In the genomic region with DNA sequence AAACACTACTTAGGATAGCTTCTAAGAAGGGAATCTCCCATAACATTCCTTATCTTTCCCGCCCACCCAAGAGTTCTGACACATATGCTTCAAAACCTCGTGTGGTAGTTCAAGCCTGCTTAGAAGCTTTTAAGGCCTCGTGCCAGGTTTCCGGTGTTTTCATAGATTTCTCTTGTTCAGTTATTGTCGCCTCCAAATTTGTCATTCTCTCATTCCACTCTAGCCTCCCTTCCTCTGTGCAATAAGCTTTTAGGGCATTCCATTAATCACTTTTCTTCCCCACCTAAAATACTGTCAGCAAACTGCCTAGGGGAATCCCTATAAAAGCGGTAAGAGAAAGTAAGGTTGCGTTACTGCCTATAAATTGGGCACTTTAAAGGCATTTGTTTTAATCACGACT, we compare ENCODE assay signal across 10 cellular contexts. TPM values are rescaled to one million over a fixed set of nuclear protein-coding genes. Genes with fewer than 3 reads are reported as not detected.
DNase-seq lines count a peak whose midpoint lies in the region; ATAC-seq and TF ChIP-seq lines count a peak whose summit lies in the region.
"Had no signal": no experiment of that assay in that cellular context is flagged by ENCODE, and none has a peak within 500 bp of the region (broad histone marks: within the 10 kb centered on the region; RNA-seq: fewer than 3 reads in every experiment).

No MANE protein-coding gene starts in this region.

- H3K27ac ChIP-seq in body of pancreas (peak overlapping the region in 3 of 4 donors; percentile 60 to 82 (median 76)), lung (ENCODE audit: low read depth in 1 of 2, low read length in 1 of 2) (peak overlapping the region; percentile 76 to 91)

- H3K9me3 ChIP-seq in HAP-1 (no peaks in the 10 kb centered on the region), body of pancreas (no peaks in the 10 kb centered on the region), lung (ENCODE audit: control insufficient read depth in 2 of 2, insufficient read depth in 1 of 2, low read length in 1 of 2) (no peaks in the 10 kb centered on the region)

- no peaks in the 10 kb centered on the region for H3K36me3 Mint-ChIP-seq in progenitor cell of endocrine pancreas (ENCODE audit: insufficient read depth)

- H3K36me3 ChIP-seq in HAP-1 (replicated peaks), result no peaks in the 10 kb centered on the region
- H3K36me3 ChIP-seq in body of pancreas (replicated peaks in 1 of 2; ENCODE audit: insufficient read depth in 1 of 2, low read depth in 2 of 2), result no peaks in the 10 kb centered on the region
- no peaks in the 10 kb centered on the region for H3K36me3 ChIP-seq in lung (ENCODE audit: control insufficient read depth in 2 of 2, insufficient read depth in 2 of 2, low read length in 2 of 2)

- intact Hi-C loops in body of pancreas (cut with DNase I), result no loop called here

- H3K27ac Mint-ChIP-seq in progenitor cell of endocrine pancreas, result no peak overlapping the region
- H3K27ac Mint-ChIP-seq: activated naive CD4-positive, alpha-beta T cell treated with anti-CD3 and anti-CD28 coated beads, Interleukin-2, amount 50 U/mL, for 24 hours; stimulated activated naive CD8-positive, alpha-beta T cell treated with anti-CD3 and anti-CD28 coated beads, Interleukin-15, amount 100 ng/mL, for 72 hours had no signal

- H3K4me3 ChIP-seq in HAP-1 (peak overlapping the region; percentile 59), body of pancreas (peak overlapping the region; percentile 53 to 68), lung (peak overlapping the region; percentile 86)

- ATAC-seq in body of pancreas (no peak), lung (ENCODE audit: insufficient read depth, low FRiP score) (no peak), GM19035 (IDR thresholded peaks at IDR 0.05; ENCODE audit: unreplicated experiment) (no peak)

- in situ Hi-C loops in ACHN (cut with HindIII; ENCODE audit: low pct_ligation_motif_present, low pct_unique_long_range_greater_than_20kb, low sequenced_read_pairs) (no loop called here), HAP-1 (cut with MboI; ENCODE audit: low sequenced_read_pairs) (no loop called here)

- TF ChIP-seq CTCF in body of pancreas (IDR thresholded peaks at IDR 0.05), result no peak
- no peak for TF ChIP-seq CTCF in lung (IDR thresholded peaks at IDR 0.05; ENCODE audit: control extremely low read depth, extremely low read depth)
- no peak for TF ChIP-seq CTCF in progenitor cell of endocrine pancreas (IDR thresholded peaks at IDR 0.05; ENCODE audit: unreplicated experiment)

- no peaks in the 10 kb centered on the region for H3K27me3 ChIP-seq in HAP-1 (ENCODE audit: low read depth)
- H3K27me3 ChIP-seq in body of pancreas, result no peaks in the 10 kb centered on the region
- no peaks in the 10 kb centered on the region for H3K27me3 ChIP-seq in lung (ENCODE audit: control insufficient read depth, insufficient read depth)

- peaks cover 11% of the 10 kb centered on the region for H3K27me3 Mint-ChIP-seq in progenitor cell of endocrine pancreas
- H3K27me3 Mint-ChIP-seq: activated naive CD4-positive, alpha-beta T cell treated with anti-CD3 and anti-CD28 coated beads, Interleukin-2, amount 50 U/mL, for 24 hours; stimulated activated naive CD8-positive, alpha-beta T cell treated with anti-CD3 and anti-CD28 coated beads, Interleukin-15, amount 100 ng/mL, for 72 hours had no signal

- H3K9me3 Mint-ChIP-seq in progenitor cell of endocrine pancreas (ENCODE audit: low read depth), result peaks cover 9% of the 10 kb centered on the region
- H3K9me3 Mint-ChIP-seq: activated naive CD4-positive, alpha-beta T cell treated with anti-CD3 and anti-CD28 coated beads, Interleukin-2, amount 50 U/mL, for 24 hours had no signal

- H3K4me1 ChIP-seq in HAP-1, result peaks cover 23% of the 10 kb centered on the region
- peaks cover 28% of the 10 kb centered on the region for H3K4me1 ChIP-seq in body of pancreas
- peaks cover 3 to 5% of the 10 kb centered on the region in 2 donors for H3K4me1 ChIP-seq in lung (ENCODE audit: control insufficient read depth in 2 of 2, insufficient read depth in 2 of 2, low read length in 2 of 2)

- H3K4me1 Mint-ChIP-seq in progenitor cell of endocrine pancreas (ENCODE audit: low read depth), result peaks cover 4% of the 10 kb centered on the region

- DNase-seq in ACHN (peak; percentile 48), HAP-1 (ENCODE audit: low spot score in 2 of 2) (no peak), body of pancreas (peak in 3 of 4 donors; percentile 12 to 26 (median 15)), lung (ENCODE audit: low spot score) (no peak), DMS153 treated with DMSO at 0.1 percent for 48 hours (lab: John Stamatoyannopoulos, UW; ENCODE audit: unreplicated experiment) (no peak), NCI-H2196 treated with DMSO at 0.1 percent for 48 hours (lab: John Stamatoyannopoulos, UW; ENCODE audit: unreplicated experiment) (no peak), progenitor cell of endocrine pancreas (ENCODE audit: low spot score, unreplicated experiment) (no peak)

- H3K4me3 Mint-ChIP-seq in progenitor cell of endocrine pancreas (ENCODE audit: low read depth), result no peak overlapping the region
- H3K4me3 Mint-ChIP-seq: activated naive CD4-positive, alpha-beta T cell treated with anti-CD3 and anti-CD28 coated beads, Interleukin-2, amount 50 U/mL, for 24 hours; stimulated activated naive CD8-positive, alpha-beta T cell treated with anti-CD3 and anti-CD28 coated beads, Interleukin-15, amount 100 ng/mL, for 72 hours had no signal

- TF ChIP-seq POLR2A in body of pancreas (IDR thresholded peaks at IDR 0.05), result no peak

- WGBS in body of pancreas, 2 donors, result 0 to 2% methylated on average over 8 of the region's 8 CpGs
- 3 to 7% methylated on average over 8 of the region's 8 CpGs for WGBS in lung, 2 donors

RNA-seq across cellular contexts. Expression of a gene that starts 0.7 kb away (rescaled TPM):
- total RNA-seq in body of pancreas, result 1 to 10 TPM; 2.6 to 7.8 TPM
- 10 to 100 TPM; 14.3 to 59.8 TPM for total RNA-seq in lung
- polyA plus RNA-seq in lung, result 10 to 100 TPM; 16.9 to 22.1 TPM
- 20.5 and 22.8 TPM in 2 replicates for total RNA-seq in progenitor cell of endocrine pancreas

Comparison
In these comparisons a context has a peak if more than half of its experiments do, and no peak if none do; other contexts are left out.
1. DNase-seq: peak in ACHN (single experiment) and body of pancreas (3 of 4); none in HAP-1 (0 of 2), lung (single experiment), DMS153 treated with DMSO at 0.1 percent for 48 hours (single experiment), NCI-H2196 treated with DMSO at 0.1 percent for 48 hours (single experiment) and progenitor cell of endocrine pancreas (single experiment).
2. Peak in every context shown above with its lines, with median percentiles within 50 percentile points of each other: H3K4me3 ChIP-seq.